In genomic region chr1:184974086-184974836, GRCh38 we compare ENCODE assay signal across 8 cellular contexts. TPM values are rescaled to one million over a fixed set of nuclear protein-coding genes. Genes with fewer than 3 reads are reported as not detected.
DNase-seq lines count a peak whose midpoint lies in the region; ATAC-seq and TF ChIP-seq lines count a peak whose summit lies in the region.

A gene with protein sequence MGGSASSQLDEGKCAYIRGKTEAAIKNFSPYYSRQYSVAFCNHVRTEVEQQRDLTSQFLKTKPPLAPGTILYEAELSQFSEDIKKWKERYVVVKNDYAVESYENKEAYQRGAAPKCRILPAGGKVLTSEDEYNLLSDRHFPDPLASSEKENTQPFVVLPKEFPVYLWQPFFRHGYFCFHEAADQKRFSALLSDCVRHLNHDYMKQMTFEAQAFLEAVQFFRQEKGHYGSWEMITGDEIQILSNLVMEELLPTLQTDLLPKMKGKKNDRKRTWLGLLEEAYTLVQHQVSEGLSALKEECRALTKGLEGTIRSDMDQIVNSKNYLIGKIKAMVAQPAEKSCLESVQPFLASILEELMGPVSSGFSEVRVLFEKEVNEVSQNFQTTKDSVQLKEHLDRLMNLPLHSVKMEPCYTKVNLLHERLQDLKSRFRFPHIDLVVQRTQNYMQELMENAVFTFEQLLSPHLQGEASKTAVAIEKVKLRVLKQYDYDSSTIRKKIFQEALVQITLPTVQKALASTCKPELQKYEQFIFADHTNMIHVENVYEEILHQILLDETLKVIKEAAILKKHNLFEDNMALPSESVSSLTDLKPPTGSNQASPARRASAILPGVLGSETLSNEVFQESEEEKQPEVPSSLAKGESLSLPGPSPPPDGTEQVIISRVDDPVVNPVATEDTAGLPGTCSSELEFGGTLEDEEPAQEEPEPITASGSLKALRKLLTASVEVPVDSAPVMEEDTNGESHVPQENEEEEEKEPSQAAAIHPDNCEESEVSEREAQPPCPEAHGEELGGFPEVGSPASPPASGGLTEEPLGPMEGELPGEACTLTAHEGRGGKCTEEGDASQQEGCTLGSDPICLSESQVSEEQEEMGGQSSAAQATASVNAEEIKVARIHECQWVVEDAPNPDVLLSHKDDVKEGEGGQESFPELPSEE (minus strand): TSS chr1:184974508. CDS start chr1:184974356, 152 bp downstream.

- no peaks in the 10 kb centered on the region for H3K27me3 Mint-ChIP-seq in T-helper 17 cell

- H3K27me3 ChIP-seq in smooth muscle cell (ENCODE audit: low read depth), result peaks cover 25% of the 10 kb centered on the region

- WGBS in smooth muscle cell (ENCODE audit: low lambda C conversion rate), result 3% methylated on average over 54 of the region's 66 CpGs

- H3K9ac ChIP-seq in smooth muscle cell (ENCODE audit: low read depth), result peak within 1 kb of the TSS; percentile 52

- peaks cover 3% of the 10 kb centered on the region for H3K36me3 Mint-ChIP-seq in T-helper 17 cell (ENCODE audit: low read depth)

- peaks cover 57% of the 10 kb centered on the region for H3K4me1 Mint-ChIP-seq in T-helper 17 cell

- peak within 1 kb of the TSS; percentile 96 for H3K4me3 Mint-ChIP-seq in T-helper 17 cell

- peak within 1 kb of the TSS; percentile 27 for H3K27ac ChIP-seq in smooth muscle cell (ENCODE audit: low read depth)

- in situ Hi-C loops in astrocyte of the cerebellum (cut with HindIII; ENCODE audit: low sequenced_read_pairs), result no loop called here

- H3K27ac Mint-ChIP-seq in T-helper 17 cell, result peak within 1 kb of the TSS; percentile 99

- H4K20me1 ChIP-seq in smooth muscle cell (ENCODE audit: low read depth), result no peaks in the 10 kb centered on the region

- no peaks in the 10 kb centered on the region for H3K36me3 ChIP-seq in smooth muscle cell (ENCODE audit: low read depth)

- TF ChIP-seq CTCF in astrocyte of the cerebellum (IDR thresholded peaks at IDR 0.05; ENCODE audit: low read depth, low read length, missing control alignments) (no peak), smooth muscle cell (IDR thresholded peaks at IDR 0.05; ENCODE audit: borderline replicate concordance, insufficient read depth, poor library complexity, severe bottlenecking) (no peak)

- H3F3A ChIP-seq in smooth muscle cell (ENCODE audit: low read depth), result peaks cover 8% of the 10 kb centered on the region

- H3K79me2 ChIP-seq in smooth muscle cell (ENCODE audit: low read depth), result no peaks in the 10 kb centered on the region

- H3K4me2 ChIP-seq in smooth muscle cell, result peak within 1 kb of the TSS; percentile 84

- ATAC-seq in GM21528 (IDR thresholded peaks at IDR 0.05; ENCODE audit: low FRiP score, unreplicated experiment) (peak; percentile 60), T-helper 17 cell (peak; percentile 78)

- peak within 1 kb of the TSS; percentile 85 for H2AFZ ChIP-seq in smooth muscle cell (ENCODE audit: low read depth)

- DNase-seq in ELF-1 (ENCODE audit: low read depth, low spot score) (peak; percentile 62), HuH-7.5 (ENCODE audit: low spot score) (peak; percentile 19), T-helper 17 cell (peak in 2 of 3 donors; percentile 67 to 72), astrocyte of the cerebellum (ENCODE audit: low read depth) (no peak), smooth muscle cell (lab: John Stamatoyannopoulos, UW; ENCODE audit: unreplicated experiment) (no peak), NCI-H524 treated with DMSO at 0.1 percent for 48 hours (lab: John Stamatoyannopoulos, UW) (no peak)

- no peaks in the 10 kb centered on the region for H3K4me1 ChIP-seq in smooth muscle cell (ENCODE audit: low read depth)

- H3K9me3 ChIP-seq in T-helper 17 cell (ENCODE audit: control insufficient read depth, low read length, poor library complexity, severe bottlenecking) (no peaks in the 10 kb centered on the region), iPS-18c (ENCODE audit: control insufficient read depth, insufficient read depth, low read length) (no peaks in the 10 kb centered on the region), smooth muscle cell (replicated peaks; ENCODE audit: low read depth) (no peaks in the 10 kb centered on the region)

- H3K4me3 ChIP-seq in astrocyte of the cerebellum (ENCODE audit: low read depth, low read length) (peak within 1 kb of the TSS; percentile 55), iPS-18c (ENCODE audit: insufficient read depth, low read depth, low read length) (peak within 1 kb of the TSS; percentile 69), smooth muscle cell (peak within 1 kb of the TSS; percentile 56)

RNA-seq across cellular contexts. Expression of the gene that starts here (rescaled TPM):
- total RNA-seq in T-helper 17 cell (10 to 100 TPM; 61.3 to 65.7 TPM), smooth muscle cell (10.7 and 14.0 TPM in 2 replicates)
- 7.3 and 8.5 TPM in 2 replicates for polyA plus RNA-seq in smooth muscle cell

Comparison
In these comparisons a context has a peak if more than half of its experiments do, and no peak if none do; other contexts are left out.
1. DNase-seq: peak in ELF-1 (single experiment), HuH-7.5 (single experiment) and T-helper 17 cell (2 of 3); none in astrocyte of the cerebellum (single experiment), smooth muscle cell (single experiment) and NCI-H524 treated with DMSO at 0.1 percent for 48 hours (single experiment).
2. Peak in every context shown above with its lines, with median percentiles within 50 percentile points of each other: H3K4me3 ChIP-seq.